1 cellular context compared by ENCODE assay signal in the genomic region with DNA sequence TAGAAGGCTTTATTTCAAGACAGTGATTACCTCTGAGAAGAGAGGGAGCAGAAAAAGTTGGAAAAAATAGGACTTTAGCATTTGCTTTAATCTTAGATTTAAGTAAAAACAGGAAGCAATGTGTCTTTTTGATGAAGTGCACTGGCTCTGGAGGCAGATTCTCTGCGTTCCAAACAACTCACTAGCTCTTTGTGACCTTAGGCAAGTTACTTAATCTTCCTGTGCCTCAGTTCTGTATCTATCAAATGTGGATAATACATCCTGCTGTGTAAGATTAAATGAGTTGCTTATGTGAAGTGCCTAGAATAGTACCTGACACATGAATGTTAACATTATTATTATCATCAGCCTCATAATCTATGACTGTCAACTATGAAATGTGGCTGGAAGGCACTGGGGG.
TF ChIP-seq lines count a peak whose summit lies in the region.

No MANE protein-coding gene starts in this region.

TF ChIP-seq in endothelial cell of umbilical vein, 7 proteins besides CTCF, POLR2A, EP300 and RAD21:
- TF ChIP-seq JUN (IDR thresholded peaks at IDR 0.05; ENCODE audit: borderline replicate concordance, insufficient read depth, insufficient read length, low read depth) (no peak), MYC (IDR thresholded peaks at IDR 0.05; ENCODE audit: low read depth, low read length) (no peak), FOS (IDR thresholded peaks at IDR 0.05; ENCODE audit: borderline replicate concordance, insufficient read depth, low read length) (no peak)
- TF ChIP-seq, protein P1, sequence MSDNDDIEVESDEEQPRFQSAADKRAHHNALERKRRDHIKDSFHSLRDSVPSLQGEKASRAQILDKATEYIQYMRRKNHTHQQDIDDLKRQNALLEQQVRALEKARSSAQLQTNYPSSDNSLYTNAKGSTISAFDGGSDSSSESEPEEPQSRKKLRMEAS (IDR thresholded peaks at IDR 0.05; ENCODE audit: insufficient read depth, insufficient read length) = no peak
